Comparison of ENCODE assay signal across 8 cellular contexts in the genomic region with DNA sequence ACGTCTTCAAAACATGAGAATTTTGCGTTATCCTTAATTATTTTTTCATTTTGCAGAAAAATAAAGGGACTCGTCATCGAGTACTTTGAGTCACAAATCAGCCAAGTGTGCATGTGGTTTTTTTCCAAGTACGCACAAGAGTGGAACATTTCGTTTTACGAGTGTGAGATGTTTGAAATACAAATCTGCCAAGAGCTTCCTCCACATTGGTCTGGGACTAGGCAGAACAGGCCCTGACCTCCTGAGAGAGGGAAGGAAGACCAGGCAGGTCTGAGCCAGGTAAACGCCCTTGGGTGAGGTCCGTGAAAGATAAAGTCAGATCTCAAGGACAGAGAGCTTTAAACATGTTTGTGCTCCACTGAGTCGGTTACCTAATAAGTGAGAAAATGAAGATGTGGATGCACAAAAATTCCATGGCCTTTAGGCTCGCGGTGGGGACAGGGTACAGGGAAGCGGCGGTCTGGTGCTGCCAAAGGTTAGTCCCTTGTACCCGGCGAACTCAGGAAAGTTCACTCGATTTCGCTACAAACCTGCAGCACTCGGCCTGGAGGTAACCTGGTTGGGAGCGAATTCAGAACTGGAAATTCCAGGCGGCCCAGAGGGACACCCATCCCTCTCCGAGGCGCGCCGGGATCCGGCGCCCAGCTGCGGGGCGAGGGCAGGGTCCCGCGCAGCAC. TPM values are rescaled to one million over a fixed set of nuclear protein-coding genes. Genes with fewer than 3 reads are reported as not detected.
DNase-seq lines count a peak whose midpoint lies in the region; ATAC-seq and TF ChIP-seq lines count a peak whose summit lies in the region.

No MANE protein-coding gene starts in this region.

- TSS peak; percentile 39 for BruUV-seq in mammary epithelial cell (replicated peaks; lab: Mats Ljungman, UMichigan)

- dilution Hi-C loops in mammary epithelial cell (cut with HindIII; ENCODE audit: low sequenced_read_pairs): no loop called here

- H3K27me3 ChIP-seq in BLaER1 (no peaks in the 10 kb centered on the region), mammary epithelial cell (ENCODE audit: insufficient read depth, low read length) (no peaks in the 10 kb centered on the region), stomach (no peaks in the 10 kb centered on the region)

- TF ChIP-seq POLR2A in stomach (IDR thresholded peaks at IDR 0.05): no peak

- H3K4me1 ChIP-seq in BLaER1: peaks cover 39% of the 10 kb centered on the region
- peaks cover 27% of the 10 kb centered on the region for H3K4me1 ChIP-seq in mammary epithelial cell (ENCODE audit: insufficient read depth, low read length)
- peaks cover 11 to 52% (median 36%) of the 10 kb centered on the region in 4 donors for H3K4me1 ChIP-seq in stomach

- H3K9ac ChIP-seq in BLaER1 (peak overlapping the region; percentile 98), mammary epithelial cell (ENCODE audit: insufficient read depth, low read length) (no peak overlapping the region)

- ATAC-seq in GM19395 (IDR thresholded peaks at IDR 0.05; ENCODE audit: unreplicated experiment): peak; percentile 25

- CTCF ChIA-PET in mammary epithelial cell (lab: Charles Lee; ENCODE audit: low non-redundant PET): interaction anchor here (1.3 kb wide), 1 partner anchor 105 kb away, joined by 9 read pairs; no protein-coding TSS in a partner anchor

- in situ Hi-C loops in KBM-7 (cut with MboI; ENCODE audit: low pct_unique_long_range_greater_than_20kb, low sequenced_read_pairs) (no loop called here), mammary epithelial cell (cut with MboI; ENCODE audit: low sequenced_read_pairs in 2 of 2) (loop anchor here in 1 of 2 donors (5.0 kb wide), 1 partner anchor 105 kb away; no protein-coding TSS in a partner anchor)

- no peak for TF ChIP-seq CTCF in mammary epithelial cell (conservative IDR thresholded peaks at IDR 0.05 in 1 of 2, IDR thresholded peaks at IDR 0.05 in 1 of 2; ENCODE audit: extremely low read depth in 1 of 2, insufficient read depth in 1 of 2, low read depth in 1 of 2, low read length in 2 of 2)
- no peak for TF ChIP-seq CTCF in stomach (IDR thresholded peaks at IDR 0.05)
- no peak for TF ChIP-seq CTCF in GM10266 (IDR thresholded peaks at IDR 0.05; ENCODE audit: control insufficient read depth, insufficient read depth, low read depth, missing control alignments)

- H3K27ac ChIP-seq in BLaER1 (no peak overlapping the region), mammary epithelial cell (ENCODE audit: insufficient read depth, low read depth, low read length) (no peak overlapping the region), stomach (peak overlapping the region; percentile 98 to 100 (median 100))

- peaks cover 45% of the 10 kb centered on the region for H3K79me2 ChIP-seq in mammary epithelial cell (ENCODE audit: insufficient read depth, low read length)

- H3K36me3 ChIP-seq in BLaER1 (no peaks in the 10 kb centered on the region), mammary epithelial cell (ENCODE audit: insufficient read depth, low read length) (no peaks in the 10 kb centered on the region), stomach (no peaks in the 10 kb centered on the region)

- peak overlapping the region; percentile 97 for H3K4me3 ChIP-seq in BLaER1
- H3K4me3 ChIP-seq in mammary epithelial cell (replicated peaks in 1 of 3; ENCODE audit: insufficient read depth in 1 of 3, low read depth in 2 of 3, low read length in 3 of 3): peak overlapping the region; percentile 36 to 99 (median 99)
- H3K4me3 ChIP-seq in stomach: peak overlapping the region; percentile 82 to 97 (median 88)

- H2AFZ ChIP-seq in mammary epithelial cell (ENCODE audit: low read depth, low read length): peak overlapping the region; percentile 84

- H4K20me1 ChIP-seq in BLaER1: peaks cover 33% of the 10 kb centered on the region
- no peaks in the 10 kb centered on the region for H4K20me1 ChIP-seq in mammary epithelial cell (ENCODE audit: insufficient read depth, low read length)

- DNase-seq in KBM-7 (peak; percentile 50), mammary epithelial cell (no peak), kidney tubule cell (ENCODE audit: low spot score) (peak; percentile 84), stomach (peak; percentile 35), GM10266 (ENCODE audit: extremely low spot score) (no peak), NCI-H82 treated with DMSO at 0.1 percent for 48 hours (lab: John Stamatoyannopoulos, UW; ENCODE audit: unreplicated experiment) (no peak)

- intact Hi-C loops in mammary epithelial cell (cut with micrococcal nuclease): loop anchor here (1.0 to 10.0 kb wide), 5 partner anchors 22 to 272 kb away; a partner anchor contains a TSS
- intact Hi-C loops in stomach (cut with DNase I; ENCODE audit: low total_unique reads): no loop called here

- no peak for TF ChIP-seq EP300 in stomach (IDR thresholded peaks at IDR 0.05)

- no peaks in the 10 kb centered on the region for H3K9me3 ChIP-seq in BLaER1
- no peaks in the 10 kb centered on the region for H3K9me3 ChIP-seq in mammary epithelial cell (replicated peaks; ENCODE audit: insufficient read depth, low read length)
- no peaks in the 10 kb centered on the region for H3K9me3 ChIP-seq in stomach

- WGBS in mammary epithelial cell (ENCODE audit: low coverage, missing lambda C conversion rate): 46% methylated on average over 14 of the region's 31 CpGs
- 12 to 29% (median 13%) methylated on average over 19 to 31 of the region's 31 CpGs for WGBS in stomach, 5 donors

- H3K4me2 ChIP-seq in BLaER1 (peak overlapping the region; percentile 90), mammary epithelial cell (ENCODE audit: insufficient read depth, low read depth, low read length) (peak overlapping the region; percentile 88)

RNA-seq across cellular contexts. Expression of a gene that starts 0.4 kb away (rescaled TPM):
- 100 to 1,000 TPM; 187 to 317 TPM for total RNA-seq in mammary epithelial cell
- 227 TPM for polyA plus RNA-seq in mammary epithelial cell
- 169 TPM for polyA minus RNA-seq in mammary epithelial cell
- total RNA-seq in stomach: 100 to 1,000 TPM; 271 to 419 (median 293) TPM
- polyA plus RNA-seq in stomach: 100 to 1,000 TPM; 113 to 359 (median 141) TPM

Comparison
In these comparisons a context has a peak if more than half of its experiments do, and no peak if none do; other contexts are left out.
1. H3K27ac ChIP-seq: peak in stomach (5 of 5); none in BLaER1 (single experiment) and mammary epithelial cell (single experiment).
2. DNase-seq: peak in KBM-7 (single experiment), kidney tubule cell (single experiment) and stomach (single experiment); none in mammary epithelial cell (single experiment), GM10266 (single experiment) and NCI-H82 treated with DMSO at 0.1 percent for 48 hours (single experiment).
3. Peak in every context shown above with its lines, with median percentiles within 50 percentile points of each other: H3K4me3 ChIP-seq.